ENCODE assay signal across 8 cellular contexts in genomic region chr18:80109676-80110078, GRCh38. TPM values are rescaled to one million over a fixed set of nuclear protein-coding genes. Genes with fewer than 3 reads are reported as not detected.
DNase-seq lines count a peak whose midpoint lies in the region; ATAC-seq and TF ChIP-seq lines count a peak whose summit lies in the region.

No MANE protein-coding gene starts in this region.

- H3K4me1 ChIP-seq in HAP-1 = peaks cover 24% of the 10 kb centered on the region

- intact Hi-C loops in activated naive CD4-positive, alpha-beta T cell treated with anti-CD3 and anti-CD28 coated beads for 36 hours (cut with micrococcal nuclease) = loop anchor here (1.0 to 10.0 kb wide), 5 partner anchors 37 to 1045 kb away; partner anchors contain the start of genes ATP9B, CTDP1, RBFA and TXNL4A

- H3K4me1 Mint-ChIP-seq in activated naive CD4-positive, alpha-beta T cell treated with anti-CD3 and anti-CD28 coated beads for 36 hours (ENCODE audit: low read depth) = peaks cover 36% of the 10 kb centered on the region
- H3K4me1 Mint-ChIP-seq in activated T-cell treated with anti-CD3 and anti-CD28 coated beads, Interleukin-2, amount 50 U/mL, for 72 hours (ENCODE audit: low read depth) = peaks cover 66% of the 10 kb centered on the region

- no peaks in the 10 kb centered on the region for H3K27me3 Mint-ChIP-seq in activated naive CD4-positive, alpha-beta T cell treated with anti-CD3 and anti-CD28 coated beads for 36 hours (ENCODE audit: low read depth)
- no peaks in the 10 kb centered on the region for H3K27me3 Mint-ChIP-seq in activated T-cell treated with anti-CD3 and anti-CD28 coated beads, Interleukin-2, amount 50 U/mL, for 72 hours (ENCODE audit: low read depth)

- H3K4me3 ChIP-seq in HAP-1 = peak overlapping the region; percentile 67
- H3K4me3 ChIP-seq in NB4 (ENCODE audit: low read depth, low read length) = peak overlapping the region; percentile 75

- peak; percentile 22 to 37 for ATAC-seq in activated T-cell treated with anti-CD3 and anti-CD28 coated beads, Interleukin-2, amount 50 U/mL, for 72 hours (replicated peaks in 1 of 2)
- peak; percentile 21 for ATAC-seq in omental fat pad (ENCODE audit: low FRiP score)

- H3K36me3 Mint-ChIP-seq in activated naive CD4-positive, alpha-beta T cell treated with anti-CD3 and anti-CD28 coated beads for 36 hours (ENCODE audit: low read depth) = peaks cover 7% of the 10 kb centered on the region
- peaks cover 4 to 7% of the 10 kb centered on the region in 2 donors for H3K36me3 Mint-ChIP-seq in activated T-cell treated with anti-CD3 and anti-CD28 coated beads, Interleukin-2, amount 50 U/mL, for 72 hours (ENCODE audit: insufficient read depth in 2 of 2)

- CTCF ChIA-PET in activated naive CD4-positive, alpha-beta T cell treated with anti-CD3 and anti-CD28 coated beads for 36 hours (lab: Charles Lee) = interaction anchor here (0.7 to 0.9 kb wide), 2 partner anchors 87 to 123 kb away, joined by 3 read pairs; no protein-coding TSS in a partner anchor

- H3K36me3 ChIP-seq in HAP-1 (replicated peaks) = peaks cover 7% of the 10 kb centered on the region; the same call in 1 of the 2 replicates

- TF ChIP-seq CTCF in NB4 (IDR thresholded peaks at IDR 0.05; ENCODE audit: low read depth, low read length) = no peak
- TF ChIP-seq CTCF in omental fat pad (IDR thresholded peaks at IDR 0.05) = no peak

- in situ Hi-C loops in HAP-1 (cut with MboI; ENCODE audit: low sequenced_read_pairs) = no loop called here

- peak; percentile 30 for DNase-seq in activated naive CD4-positive, alpha-beta T cell treated with anti-CD3 and anti-CD28 coated beads for 36 hours
- no peak for DNase-seq in activated naive CD4-positive, alpha-beta T cell treated with Interleukin-2 at 50 U/mL for 16 hours
- DNase-seq in HAP-1 (ENCODE audit: low spot score in 2 of 2) = peak; percentile 31 to 71
- peak; percentile 36 for DNase-seq in NB4 (ENCODE audit: low read depth)
- no peak for DNase-seq in activated T-cell treated with anti-CD3 and anti-CD28 coated beads, Interleukin-2, amount 50 U/mL, for 72 hours
- peak; percentile 56 for DNase-seq in glomerular visceral epithelial cell (ENCODE audit: extremely low spot score)
- no peak for DNase-seq in omental fat pad (ENCODE audit: low spot score)
- DNase-seq in GDM1 (lab: John Stamatoyannopoulos, UW) = no peak

- no peaks in the 10 kb centered on the region for H3K27me3 ChIP-seq in HAP-1 (ENCODE audit: low read depth)

- no peaks in the 10 kb centered on the region for H3K9me3 Mint-ChIP-seq in activated naive CD4-positive, alpha-beta T cell treated with anti-CD3 and anti-CD28 coated beads for 36 hours
- H3K9me3 Mint-ChIP-seq in activated T-cell treated with anti-CD3 and anti-CD28 coated beads, Interleukin-2, amount 50 U/mL, for 72 hours = peaks cover 0 to 2% of the 10 kb centered on the region in 2 donors

- H3K27ac Mint-ChIP-seq in activated naive CD4-positive, alpha-beta T cell treated with anti-CD3 and anti-CD28 coated beads for 36 hours = peak overlapping the region; percentile 80
- peak overlapping the region; percentile 92 for H3K27ac Mint-ChIP-seq in activated T-cell treated with anti-CD3 and anti-CD28 coated beads, Interleukin-2, amount 50 U/mL, for 72 hours

- TF ChIP-seq POLR2A in NB4 (IDR thresholded peaks at IDR 0.05; ENCODE audit: extremely low read depth, insufficient read length) = no peak

- H3K9me3 ChIP-seq in HAP-1 = no peaks in the 10 kb centered on the region

- H3K4me3 Mint-ChIP-seq in activated naive CD4-positive, alpha-beta T cell treated with anti-CD3 and anti-CD28 coated beads for 36 hours = peak overlapping the region; percentile 79
- peak overlapping the region; percentile 81 to 89 for H3K4me3 Mint-ChIP-seq in activated T-cell treated with anti-CD3 and anti-CD28 coated beads, Interleukin-2, amount 50 U/mL, for 72 hours

RNA-seq across cellular contexts. Expression of gene ADNP2, which starts 0.6 kb away (rescaled TPM):
- total RNA-seq in activated naive CD4-positive, alpha-beta T cell treated with anti-CD3 and anti-CD28 coated beads for 36 hours = 10 to 100 TPM; 16.8 to 18.0 TPM
- 10 to 100 TPM; 25.1 to 33.4 TPM for total RNA-seq in activated T-cell treated with anti-CD3 and anti-CD28 coated beads, Interleukin-2, amount 50 U/mL, for 72 hours
- 10 to 100 TPM; 13.2 to 22.6 (median 16.1) TPM for total RNA-seq in omental fat pad

Comparison
In these comparisons a context has a peak if more than half of its experiments do, and no peak if none do; other contexts are left out.
1. DNase-seq: peak in activated naive CD4-positive, alpha-beta T cell treated with anti-CD3 and anti-CD28 coated beads for 36 hours (single experiment), HAP-1 (2 of 2), NB4 (single experiment) and glomerular visceral epithelial cell (single experiment); none in activated naive CD4-positive, alpha-beta T cell treated with Interleukin-2 at 50 U/mL for 16 hours (single experiment), activated T-cell treated with anti-CD3 and anti-CD28 coated beads, Interleukin-2, amount 50 U/mL, for 72 hours (0 of 2), omental fat pad (single experiment) and GDM1 (single experiment).